Comparison of ENCODE assay signal across 8 cellular contexts in the genomic region with DNA sequence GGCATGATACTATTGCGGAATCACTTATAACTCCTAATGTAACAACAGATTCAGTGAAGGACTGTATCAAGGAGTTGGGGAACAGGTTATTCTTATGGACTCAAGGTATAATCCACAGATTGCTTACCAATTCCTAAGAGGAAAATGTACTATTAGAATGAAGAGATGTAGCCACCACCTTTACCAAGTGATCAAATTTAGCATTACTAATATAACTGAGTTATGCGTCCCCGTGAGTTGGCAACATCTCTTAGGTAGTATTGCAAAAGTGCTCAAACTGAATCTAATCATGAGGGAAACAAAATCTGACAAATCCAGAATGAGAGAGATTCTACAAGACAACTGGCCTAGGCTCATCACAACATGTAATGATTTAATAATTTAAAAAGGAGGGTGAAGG. TPM values are rescaled to one million over a fixed set of nuclear protein-coding genes. Genes with fewer than 3 reads are reported as not detected.
DNase-seq lines count a peak whose midpoint lies in the region; ATAC-seq and TF ChIP-seq lines count a peak whose summit lies in the region.

No MANE protein-coding gene starts in this region.

- peaks cover 30% of the 10 kb centered on the region for H3K4me1 Mint-ChIP-seq in T-helper 1 cell treated with Interleukin-12 subunit alpha and Interleukin-12 subunit beta and Interleukin-4 antibody, amounts not matched to agents 30 μg/mL and 1 μg/mL, for 36 hours (ENCODE audit: low read depth)

- H3K4me3 Mint-ChIP-seq in T-helper 1 cell treated with Interleukin-12 subunit alpha and Interleukin-12 subunit beta and Interleukin-4 antibody, amounts not matched to agents 30 μg/mL and 1 μg/mL, for 36 hours, result peak overlapping the region; percentile 99

- peak overlapping the region; percentile 94 for H3K4me2 ChIP-seq in smooth muscle cell

- TF ChIP-seq CTCF in smooth muscle cell (IDR thresholded peaks at IDR 0.05; ENCODE audit: borderline replicate concordance, insufficient read depth, poor library complexity, severe bottlenecking), result no peak

- no peaks in the 10 kb centered on the region for H3K9me3 ChIP-seq in SK-N-MC (ENCODE audit: low read depth, low read length)
- H3K9me3 ChIP-seq in smooth muscle cell (replicated peaks; ENCODE audit: low read depth), result no peaks in the 10 kb centered on the region

- WGBS in smooth muscle cell (ENCODE audit: low lambda C conversion rate), result 93% methylated on average over 3 of the region's 3 CpGs

- H3K27ac ChIP-seq in SK-N-MC (no peak overlapping the region), smooth muscle cell (ENCODE audit: low read depth) (peak overlapping the region; percentile 61)

- intact Hi-C loops in sciatic nerve (cut with DNase I), result no loop called here

- no peaks in the 10 kb centered on the region for H3K9me3 Mint-ChIP-seq in T-helper 1 cell treated with Interleukin-12 subunit alpha and Interleukin-12 subunit beta and Interleukin-4 antibody, amounts not matched to agents 30 μg/mL and 1 μg/mL, for 36 hours

- peaks cover 11% of the 10 kb centered on the region for H3K36me3 ChIP-seq in SK-N-MC (ENCODE audit: insufficient read depth, low read length)
- H3K36me3 ChIP-seq in smooth muscle cell (ENCODE audit: low read depth), result peaks cover 11% of the 10 kb centered on the region

- H3K27me3 ChIP-seq in smooth muscle cell (ENCODE audit: low read depth), result no peaks in the 10 kb centered on the region

- peaks cover 5% of the 10 kb centered on the region for H3K36me3 Mint-ChIP-seq in T-helper 1 cell treated with Interleukin-12 subunit alpha and Interleukin-12 subunit beta and Interleukin-4 antibody, amounts not matched to agents 30 μg/mL and 1 μg/mL, for 36 hours (ENCODE audit: low read depth)

- ATAC-seq in esophagus mucosa, result peak; percentile 43
- no peak for ATAC-seq in GM18520 (IDR thresholded peaks at IDR 0.05; ENCODE audit: unreplicated experiment)
- ATAC-seq in GM21515 (IDR thresholded peaks at IDR 0.05; ENCODE audit: unreplicated experiment), result no peak
- no peak for ATAC-seq in sciatic nerve

- H3F3A ChIP-seq in smooth muscle cell (ENCODE audit: low read depth), result peaks cover 14% of the 10 kb centered on the region

- no peaks in the 10 kb centered on the region for H3K27me3 Mint-ChIP-seq in T-helper 1 cell treated with Interleukin-12 subunit alpha and Interleukin-12 subunit beta and Interleukin-4 antibody, amounts not matched to agents 30 μg/mL and 1 μg/mL, for 36 hours (ENCODE audit: low read depth)

- DNase-seq in T-helper 1 cell (no peak), SK-N-MC (ENCODE audit: low read depth, low spot score) (no peak), smooth muscle cell (lab: John Stamatoyannopoulos, UW; ENCODE audit: unreplicated experiment) (no peak), sciatic nerve (ENCODE audit: low spot score) (no peak)

- peaks cover 17% of the 10 kb centered on the region for H3K4me1 ChIP-seq in smooth muscle cell (ENCODE audit: low read depth)

- peaks cover 38% of the 10 kb centered on the region for H4K20me1 ChIP-seq in smooth muscle cell (ENCODE audit: low read depth)

- peak overlapping the region; percentile 92 for H3K4me3 ChIP-seq in SK-N-MC
- H3K4me3 ChIP-seq in smooth muscle cell, result peak overlapping the region; percentile 81

- no peak overlapping the region for H2AFZ ChIP-seq in smooth muscle cell (ENCODE audit: low read depth)

- H3K9ac ChIP-seq in SK-N-MC (ENCODE audit: insufficient read length) (peak overlapping the region; percentile 79), smooth muscle cell (ENCODE audit: low read depth) (peak overlapping the region; percentile 8)

- peaks cover 28% of the 10 kb centered on the region for H3K79me2 ChIP-seq in smooth muscle cell (ENCODE audit: low read depth)

- H3K27ac Mint-ChIP-seq in T-helper 1 cell treated with Interleukin-12 subunit alpha and Interleukin-12 subunit beta and Interleukin-4 antibody, amounts not matched to agents 30 μg/mL and 1 μg/mL, for 36 hours, result peak overlapping the region; percentile 91

RNA-seq across cellular contexts. Expression of a gene that starts 0.8 kb away (rescaled TPM):
- total RNA-seq in esophagus mucosa (6.4 TPM), smooth muscle cell (11.0 and 16.6 TPM in 2 replicates), sciatic nerve (14.6 TPM)
- 3.2 and 6.5 TPM in 2 replicates for polyA plus RNA-seq in smooth muscle cell

RNA-seq across cellular contexts. Expression of a gene that starts 47.8 kb away (rescaled TPM):
- total RNA-seq in esophagus mucosa, result 1,306 TPM
- total RNA-seq in smooth muscle cell, result 309 and 347 TPM in 2 replicates
- polyA plus RNA-seq in smooth muscle cell, result 64.1 and 170 TPM in 2 replicates
- total RNA-seq in sciatic nerve, result 7.2 TPM

Comparison
In these comparisons a context has a peak if more than half of its experiments do, and no peak if none do; other contexts are left out.
1. RNA of a gene that starts 47.8 kb away (total RNA-seq): 1,306 TPM in esophagus mucosa (single experiment) and 309 to 347 TPM in smooth muscle cell; 7.2 TPM in sciatic nerve (single experiment); every median in the first group is over 10 times any median in the second.